ENCODE assay signal across 8 cellular contexts in genomic region chr6:99868074-99868702, GRCh38.
A peak's percentile ranks its signal among the peaks of the same experiment; 100 is the strongest.
DNase-seq lines count a peak whose midpoint lies in the region; ATAC-seq and TF ChIP-seq lines count a peak whose summit lies in the region.

No MANE protein-coding gene starts in this region.

- intact Hi-C loops in CD8-positive, alpha-beta T cell (cut with DNase I, micrococcal nuclease) = loop anchor here (1.0 to 10.0 kb wide), 6 partner anchors 37 to 794 kb away; no protein-coding TSS in a partner anchor

- no peak overlapping the region for H2AFZ ChIP-seq in mesenchymal stem cell (ENCODE audit: low read depth, low read length)

- H3K9ac ChIP-seq in mesenchymal stem cell (ENCODE audit: low read length) = peak overlapping the region; percentile 71

- H4K91ac ChIP-seq in mesenchymal stem cell (ENCODE audit: low read length) = no peak overlapping the region

- no peak overlapping the region for H3K4ac ChIP-seq in mesenchymal stem cell (ENCODE audit: low read depth in 1 of 2, low read length in 2 of 2)

- peak; percentile 32 to 83 (median 69) for DNase-seq in CD8-positive, alpha-beta T cell
- DNase-seq in NCI-H526 (lab: John Stamatoyannopoulos, UW) (peak; percentile 48 to 86), mesenchymal stem cell (peak; percentile 59)
- DNase-seq in activated CD4-positive, alpha-beta memory T cell treated with anti-CD3 and anti-CD28 coated beads, Interleukin-2, amount 10 ng/mL, durations not matched to agents 7 days and 5 days = peak; percentile 68
- DNase-seq in effector memory CD8-positive, alpha-beta T cell = peak; percentile 46 to 60 (median 59)
- DNase-seq in stimulated activated CD8-positive, alpha-beta memory T cell treated with anti-CD3 and anti-CD28 coated beads, Interleukin-2, amount 100 ng/mL, for 48 hours (ENCODE audit: low read depth in 2 of 2) = peak; percentile 54 to 64

- no peak overlapping the region for H2BK15ac ChIP-seq in mesenchymal stem cell (ENCODE audit: low read depth, poor library complexity, severe bottlenecking)

- POLR2A ChIA-PET in CD8-positive, alpha-beta T cell (lab: Charles Lee) = interaction anchor here (1.1 kb wide), 1 partner anchor 39 kb away, joined by 4 read pairs; no protein-coding TSS in a partner anchor
- POLR2A ChIA-PET in activated CD4-positive, alpha-beta memory T cell treated with anti-CD3 and anti-CD28 coated beads, Interleukin-2, amount 10 ng/mL, durations not matched to agents 7 days and 5 days (lab: Charles Lee) = no interaction called here

- no peak overlapping the region for H3K27ac Mint-ChIP-seq in CD8-positive, alpha-beta T cell
- no peak overlapping the region for H3K27ac Mint-ChIP-seq in activated CD4-positive, alpha-beta memory T cell treated with anti-CD3 and anti-CD28 coated beads, Interleukin-2, amount 10 ng/mL, durations not matched to agents 7 days and 5 days
- no peak overlapping the region for H3K27ac Mint-ChIP-seq in effector memory CD8-positive, alpha-beta T cell

- no peak overlapping the region for H3K18ac ChIP-seq in mesenchymal stem cell (ENCODE audit: low read depth in 1 of 2, low read length in 2 of 2)

- H3K23ac ChIP-seq in mesenchymal stem cell (ENCODE audit: low read length in 2 of 2) = no peak overlapping the region

- CTCF ChIA-PET in CD8-positive, alpha-beta T cell (lab: Charles Lee) = interaction anchor here (0.6 to 3.9 kb wide), 30 partner anchors 9 to 796 kb away, joined by 3 to 53 read pairs (median 4); no protein-coding TSS in a partner anchor
- CTCF ChIA-PET in activated CD4-positive, alpha-beta memory T cell treated with anti-CD3 and anti-CD28 coated beads, Interleukin-2, amount 10 ng/mL, durations not matched to agents 7 days and 5 days (lab: Charles Lee) = interaction anchor here (0.6 to 3.0 kb wide), 37 partner anchors 8 to 706 kb away, joined by 3 to 42 read pairs (median 4); no protein-coding TSS in a partner anchor

- no peaks in the 10 kb centered on the region for H3K4me1 Mint-ChIP-seq in CD8-positive, alpha-beta T cell (ENCODE audit: low read depth)
- H3K4me1 Mint-ChIP-seq in activated CD4-positive, alpha-beta memory T cell treated with anti-CD3 and anti-CD28 coated beads, Interleukin-2, amount 10 ng/mL, durations not matched to agents 7 days and 5 days = no peaks in the 10 kb centered on the region
- H3K4me1 Mint-ChIP-seq in effector memory CD8-positive, alpha-beta T cell (ENCODE audit: low read depth in 2 of 2) = no peaks in the 10 kb centered on the region

- H3K4me3 ChIP-seq in CD8-positive, alpha-beta T cell (ENCODE audit: low read depth, low read length) = no peak overlapping the region
- peak overlapping the region in 1 of 2 experiments; percentile 72 for H3K4me3 ChIP-seq in mesenchymal stem cell (ENCODE audit: insufficient read depth in 1 of 2, low read depth in 1 of 2, low read length in 2 of 2)

- no peaks in the 10 kb centered on the region for H3K9me3 ChIP-seq in CD8-positive, alpha-beta T cell (ENCODE audit: low read length)
- H3K9me3 ChIP-seq in mesenchymal stem cell (ENCODE audit: control insufficient read depth, low read length) = no peaks in the 10 kb centered on the region

- no peaks in the 10 kb centered on the region for H3K27me3 ChIP-seq in CD8-positive, alpha-beta T cell (ENCODE audit: insufficient read depth, low read length)
- peaks cover 13 to 14% of the 10 kb centered on the region in 2 experiments for H3K27me3 ChIP-seq in mesenchymal stem cell (ENCODE audit: control insufficient read depth in 1 of 2, insufficient read depth in 1 of 2, low read length in 2 of 2)

- no peak overlapping the region for H3K4me3 Mint-ChIP-seq in CD8-positive, alpha-beta T cell
- H3K4me3 Mint-ChIP-seq in activated CD4-positive, alpha-beta memory T cell treated with anti-CD3 and anti-CD28 coated beads, Interleukin-2, amount 10 ng/mL, durations not matched to agents 7 days and 5 days = no peak overlapping the region
- H3K4me3 Mint-ChIP-seq in effector memory CD8-positive, alpha-beta T cell = no peak overlapping the region

- H3K4me1 ChIP-seq in CD8-positive, alpha-beta T cell (ENCODE audit: insufficient read depth, low read length) = no peaks in the 10 kb centered on the region
- no peaks in the 10 kb centered on the region for H3K4me1 ChIP-seq in mesenchymal stem cell (ENCODE audit: control insufficient read depth, insufficient read depth, low read depth, low read length)

- no peak overlapping the region for H2BK5ac ChIP-seq in mesenchymal stem cell (ENCODE audit: low read depth, low read length, poor library complexity, severe bottlenecking)

- no peak overlapping the region for H4K8ac ChIP-seq in mesenchymal stem cell (ENCODE audit: low read length)

- H3K4me2 ChIP-seq in mesenchymal stem cell (ENCODE audit: low read length, poor library complexity, severe bottlenecking) = no peak overlapping the region

- no peak for ATAC-seq in CD8-positive, alpha-beta T cell
- ATAC-seq in GM19438 (IDR thresholded peaks at IDR 0.05; ENCODE audit: low read depth, unreplicated experiment) = peak; percentile 94
- peak; percentile 87 for ATAC-seq in HG03520 (IDR thresholded peaks at IDR 0.05; ENCODE audit: unreplicated experiment)
- peak; percentile 61 for ATAC-seq in effector memory CD8-positive, alpha-beta T cell (replicated peaks)

- peak; percentile 81 for TF ChIP-seq CTCF in CD8-positive, alpha-beta T cell (IDR thresholded peaks at IDR 0.05)

- no peaks in the 10 kb centered on the region for H3K9me3 Mint-ChIP-seq in CD8-positive, alpha-beta T cell
- H3K9me3 Mint-ChIP-seq in activated CD4-positive, alpha-beta memory T cell treated with anti-CD3 and anti-CD28 coated beads, Interleukin-2, amount 10 ng/mL, durations not matched to agents 7 days and 5 days = no peaks in the 10 kb centered on the region
- no peaks in the 10 kb centered on the region for H3K9me3 Mint-ChIP-seq in effector memory CD8-positive, alpha-beta T cell

- H3K36me3 ChIP-seq in CD8-positive, alpha-beta T cell (ENCODE audit: insufficient read depth, low read length) = no peaks in the 10 kb centered on the region
- H3K36me3 ChIP-seq in mesenchymal stem cell (ENCODE audit: control insufficient read depth in 1 of 2, insufficient read depth in 2 of 2, low read depth in 1 of 2, low read length in 2 of 2) = no peaks in the 10 kb centered on the region

- no peak overlapping the region for H2BK120ac ChIP-seq in mesenchymal stem cell (ENCODE audit: low read depth, low read length)

- no peak overlapping the region for H2AK5ac ChIP-seq in mesenchymal stem cell (ENCODE audit: low read length, severe bottlenecking)

- no peak overlapping the region for H2BK12ac ChIP-seq in mesenchymal stem cell (ENCODE audit: low read length in 2 of 2)

- H3K36me3 Mint-ChIP-seq in CD8-positive, alpha-beta T cell = no peaks in the 10 kb centered on the region
- no peaks in the 10 kb centered on the region for H3K36me3 Mint-ChIP-seq in activated CD4-positive, alpha-beta memory T cell treated with anti-CD3 and anti-CD28 coated beads, Interleukin-2, amount 10 ng/mL, durations not matched to agents 7 days and 5 days (ENCODE audit: low read depth)
- H3K36me3 Mint-ChIP-seq in effector memory CD8-positive, alpha-beta T cell (ENCODE audit: insufficient read depth) = no peaks in the 10 kb centered on the region

- no peaks in the 10 kb centered on the region for H3K79me1 ChIP-seq in mesenchymal stem cell (replicated peaks; ENCODE audit: low read length, poor library complexity, severe bottlenecking)

- no peak overlapping the region for H3K27ac ChIP-seq in CD8-positive, alpha-beta T cell (ENCODE audit: low read depth, low read length)
- no peak overlapping the region for H3K27ac ChIP-seq in mesenchymal stem cell (ENCODE audit: low read length, poor library complexity, severe bottlenecking)

- no peak overlapping the region for H3K14ac ChIP-seq in mesenchymal stem cell (ENCODE audit: low read length in 2 of 2)

- WGBS in mesenchymal stem cell = 6% methylated on average over 12 of the region's 13 CpGs

- peaks cover 33% of the 10 kb centered on the region for H3K27me3 Mint-ChIP-seq in CD8-positive, alpha-beta T cell (ENCODE audit: low read depth)
- H3K27me3 Mint-ChIP-seq in activated CD4-positive, alpha-beta memory T cell treated with anti-CD3 and anti-CD28 coated beads, Interleukin-2, amount 10 ng/mL, durations not matched to agents 7 days and 5 days = peaks cover 40% of the 10 kb centered on the region
- H3K27me3 Mint-ChIP-seq in effector memory CD8-positive, alpha-beta T cell = peaks cover 43 to 45% of the 10 kb centered on the region in 2 donors
